Comparison of ENCODE assay signal across 2 cellular contexts in genomic region chr10:36342781-36343180, GRCh38.
A peak's percentile ranks its signal among the peaks of the same experiment; 100 is the strongest.
TF ChIP-seq lines count a peak whose summit lies in the region.

No MANE protein-coding gene starts in this region.

TF ChIP-seq in GM23338, 12 proteins besides CTCF, POLR2A, EP300 and RAD21 (continued from another document):
- TF ChIP-seq REST (IDR thresholded peaks at IDR 0.05; ENCODE audit: unreplicated experiment), result no peak
- no peak for TF ChIP-seq ZNF331 (CRISPR knock-in tag; IDR thresholded peaks at IDR 0.05; ENCODE audit: low read depth)
- no peak for TF ChIP-seq EZH2 (IDR thresholded peaks at IDR 0.05; ENCODE audit: low read depth, unreplicated experiment)
- no peak for TF ChIP-seq EZH2phosphoT487 (IDR thresholded peaks at IDR 0.05; ENCODE audit: unreplicated experiment)
- TF ChIP-seq ETS1 (IDR thresholded peaks at IDR 0.05), result no peak
- no peak for TF ChIP-seq ZNF462 (CRISPR knock-in tag; IDR thresholded peaks at IDR 0.05)
- TF ChIP-seq CREB1 (CRISPR knock-in tag; IDR thresholded peaks at IDR 0.05; ENCODE audit: low read depth), result no peak
- no peak for TF ChIP-seq JUNB (IDR thresholded peaks at IDR 0.05; ENCODE audit: unreplicated experiment)

TF ChIP-seq in K562, 482 proteins besides CTCF, POLR2A, EP300 and RAD21:
- TF ChIP-seq ZNF318 (IDR thresholded peaks at IDR 0.05; ENCODE audit: borderline replicate concordance in 1 of 2, low read depth in 1 of 2), result no peak
- TF ChIP-seq C11orf30 (IDR thresholded peaks at IDR 0.05; ENCODE audit: low read depth), result 0 out of 2 replicates have a peak, but pooled peaks have one; percentile 11
